1 cellular context compared by ENCODE assay signal in the genomic region with DNA sequence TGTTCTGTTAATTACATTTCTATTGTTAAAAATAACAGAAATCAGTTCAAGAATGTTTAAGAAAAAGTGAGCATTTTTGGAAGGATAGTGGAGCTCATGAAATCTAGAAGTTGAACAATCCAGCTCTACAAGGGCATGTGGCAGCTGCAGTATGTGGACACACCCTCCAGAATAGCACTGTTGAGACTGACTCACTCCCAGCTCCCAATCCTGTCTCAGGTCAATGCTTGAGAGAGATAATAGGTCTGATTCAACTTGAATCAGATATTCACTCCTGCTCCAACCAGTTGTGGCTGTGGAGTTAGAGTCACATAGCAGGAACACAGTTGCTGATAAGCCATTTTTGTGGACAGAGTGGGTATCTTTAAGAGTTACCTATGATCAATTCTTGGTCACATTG.
TF ChIP-seq lines count a peak whose summit lies in the region.

No MANE protein-coding gene starts in this region.

TF ChIP-seq in IMR-90, 13 proteins besides CTCF, POLR2A, EP300 and RAD21:
- TF ChIP-seq SMC3 (IDR thresholded peaks at IDR 0.05; ENCODE audit: low read depth, low read length) = no peak
- no peak for TF ChIP-seq RFX5 (IDR thresholded peaks at IDR 0.05; ENCODE audit: low read depth, low read length)
- TF ChIP-seq RCOR1 (IDR thresholded peaks at IDR 0.05; ENCODE audit: insufficient replicate concordance, low read length) = no peak
- TF ChIP-seq MAFK (IDR thresholded peaks at IDR 0.05; ENCODE audit: low read depth, low read length) = peak; percentile 27; the same call in 1 of the 2 replicates
- TF ChIP-seq MAZ (IDR thresholded peaks at IDR 0.05; ENCODE audit: borderline replicate concordance, low read depth, low read length) = no peak
- TF ChIP-seq CEBPB (IDR thresholded peaks at IDR 0.05; ENCODE audit: low read depth, low read length) = peak; percentile 28; the same call in 1 of the 2 replicates
- no peak for TF ChIP-seq CHD1 (IDR thresholded peaks at IDR 0.05; ENCODE audit: low read depth, low read length)
